1 cellular context compared by ENCODE assay signal in the genomic region with DNA sequence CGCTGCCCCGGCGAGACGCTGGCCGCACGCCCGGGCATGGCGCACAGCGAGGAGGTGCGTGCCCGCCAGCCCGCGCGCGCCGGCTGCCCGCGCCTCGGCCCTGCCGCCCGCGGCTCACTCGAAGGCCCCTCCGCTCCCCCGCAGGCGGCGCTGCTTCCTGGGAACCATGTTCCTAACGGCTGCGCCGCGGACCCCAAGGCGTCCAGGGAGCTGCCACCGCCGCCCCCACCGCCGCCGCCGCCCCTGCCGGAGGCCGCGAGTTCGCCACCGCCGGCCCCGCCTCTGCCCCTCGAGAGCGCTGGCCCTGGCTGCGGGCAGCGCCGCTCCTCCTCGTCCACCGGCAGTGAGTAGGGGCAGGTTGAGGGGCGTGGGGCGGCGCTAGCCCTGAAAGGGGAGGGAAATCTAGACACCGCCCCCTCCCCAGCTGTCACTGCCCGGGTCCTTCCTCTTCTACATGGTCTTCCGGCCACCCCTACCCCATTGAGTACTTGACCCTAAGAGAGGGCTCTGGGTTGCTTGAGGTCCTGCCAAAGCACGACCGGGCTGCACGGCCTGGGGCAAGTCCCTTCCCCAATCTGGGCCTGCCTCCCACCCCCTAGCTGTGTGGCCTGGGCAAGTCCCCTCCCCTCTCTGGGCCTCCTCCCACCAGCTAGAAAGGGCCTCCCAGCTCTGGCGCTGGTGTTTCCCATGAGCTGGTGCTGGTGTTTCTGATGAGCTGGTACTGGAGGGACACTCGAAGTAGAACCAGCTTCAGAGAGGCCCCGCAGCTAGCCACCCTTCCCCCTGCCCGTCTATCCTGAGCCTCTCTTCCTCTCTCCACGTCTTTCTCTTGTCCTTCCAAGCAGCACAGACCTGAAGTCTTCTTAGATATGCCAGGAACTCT.
A peak's percentile ranks its signal among the peaks of the same experiment; 100 is the strongest.
TF ChIP-seq lines count a peak whose summit lies in the region.

No MANE protein-coding gene starts in this region.

TF ChIP-seq in HepG2, 621 proteins besides CTCF, POLR2A, EP300 and RAD21 (continued from another document and continues in another):
- no peak for TF ChIP-seq XBP1 (CRISPR knock-in tag; IDR thresholded peaks at IDR 0.05)
- 0 out of 2 replicates have a peak, but pooled peaks have one; percentile 49 for TF ChIP-seq ZSCAN31 (CRISPR knock-in tag; IDR thresholded peaks at IDR 0.05; ENCODE audit: low read depth)
- TF ChIP-seq, protein P1, sequence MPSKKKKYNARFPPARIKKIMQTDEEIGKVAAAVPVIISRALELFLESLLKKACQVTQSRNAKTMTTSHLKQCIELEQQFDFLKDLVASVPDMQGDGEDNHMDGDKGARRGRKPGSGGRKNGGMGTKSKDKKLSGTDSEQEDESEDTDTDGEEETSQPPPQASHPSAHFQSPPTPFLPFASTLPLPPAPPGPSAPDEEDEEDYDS (CRISPR knock-in tag; IDR thresholded peaks at IDR 0.05): peak; percentile 64; the same call in 1 of the 2 replicates
- TF ChIP-seq ZNF546 (CRISPR knock-in tag; conservative IDR thresholded peaks at IDR 0.05): no peak
- TF ChIP-seq TAF1 (CRISPR knock-in tag; IDR thresholded peaks at IDR 0.05): peak; percentile 4; the same call in 1 of the 2 replicates
- no peak for TF ChIP-seq TOE1 (CRISPR knock-in tag; IDR thresholded peaks at IDR 0.05)
- no peak; the same call in 1 of the 2 replicates for TF ChIP-seq SPEN (CRISPR knock-in tag; IDR thresholded peaks at IDR 0.05; ENCODE audit: low read depth)
- 0 out of 2 replicates have a peak, but pooled peaks have one; percentile 31 for TF ChIP-seq ZNF788 (CRISPR knock-in tag; IDR thresholded peaks at IDR 0.05; ENCODE audit: borderline replicate concordance)
- no peak for TF ChIP-seq AHR (CRISPR knock-in tag; IDR thresholded peaks at IDR 0.05)
- no peak for TF ChIP-seq MBD4 (IDR thresholded peaks at IDR 0.05; ENCODE audit: borderline replicate concordance, low read length)
- no peak for TF ChIP-seq AGO2 (optimal IDR thresholded peaks at IDR 0.05; ENCODE audit: low read depth, low read length)
- 0 out of 2 replicates have a peak, but pooled peaks have one; percentile 12 for TF ChIP-seq RARA (CRISPR knock-in tag; IDR thresholded peaks at IDR 0.05)
- no peak for TF ChIP-seq SIX1 (CRISPR knock-in tag; IDR thresholded peaks at IDR 0.05; ENCODE audit: borderline replicate concordance)
- TF ChIP-seq ZNF772 (CRISPR knock-in tag; IDR thresholded peaks at IDR 0.05): peak; percentile 70; the same call in 1 of the 2 replicates
- TF ChIP-seq, protein P2, sequence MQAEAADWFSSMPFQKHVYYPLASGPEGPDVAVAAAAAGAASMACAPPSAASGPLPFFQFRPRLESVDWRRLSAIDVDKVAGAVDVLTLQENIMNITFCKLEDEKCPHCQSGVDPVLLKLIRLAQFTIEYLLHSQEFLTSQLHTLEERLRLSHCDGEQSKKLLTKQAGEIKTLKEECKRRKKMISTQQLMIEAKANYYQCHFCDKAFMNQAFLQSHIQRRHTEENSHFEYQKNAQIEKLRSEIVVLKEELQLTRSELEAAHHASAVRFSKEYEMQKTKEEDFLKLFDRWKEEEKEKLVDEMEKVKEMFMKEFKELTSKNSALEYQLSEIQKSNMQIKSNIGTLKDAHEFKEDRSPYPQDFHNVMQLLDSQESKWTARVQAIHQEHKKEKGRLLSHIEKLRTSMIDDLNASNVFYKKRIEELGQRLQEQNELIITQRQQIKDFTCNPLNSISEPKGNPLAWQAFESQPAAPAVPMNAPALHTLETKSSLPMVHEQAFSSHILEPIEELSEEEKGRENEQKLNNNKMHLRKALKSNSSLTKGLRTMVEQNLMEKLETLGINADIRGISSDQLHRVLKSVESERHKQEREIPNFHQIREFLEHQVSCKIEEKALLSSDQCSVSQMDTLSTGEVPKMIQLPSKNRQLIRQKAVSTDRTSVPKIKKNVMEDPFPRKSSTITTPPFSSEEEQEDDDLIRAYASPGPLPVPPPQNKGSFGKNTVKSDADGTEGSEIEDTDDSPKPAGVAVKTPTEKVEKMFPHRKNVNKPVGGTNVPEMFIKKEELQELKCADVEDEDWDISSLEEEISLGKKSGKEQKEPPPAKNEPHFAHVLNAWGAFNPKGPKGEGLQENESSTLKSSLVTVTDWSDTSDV (CRISPR knock-in tag; IDR thresholded peaks at IDR 0.05): no peak
- TF ChIP-seq AGO1 (IDR thresholded peaks at IDR 0.05; ENCODE audit: low read depth, low read length, poor library complexity, severe bottlenecking): no peak
- peak; percentile 10; the same call in 1 of the 2 replicates for TF ChIP-seq IRF2 (CRISPR knock-in tag; IDR thresholded peaks at IDR 0.05)
- 0 out of 2 replicates have a peak, but pooled peaks have one; percentile 36 for TF ChIP-seq TOPORS (CRISPR knock-in tag; IDR thresholded peaks at IDR 0.05)
- TF ChIP-seq, protein P3, sequence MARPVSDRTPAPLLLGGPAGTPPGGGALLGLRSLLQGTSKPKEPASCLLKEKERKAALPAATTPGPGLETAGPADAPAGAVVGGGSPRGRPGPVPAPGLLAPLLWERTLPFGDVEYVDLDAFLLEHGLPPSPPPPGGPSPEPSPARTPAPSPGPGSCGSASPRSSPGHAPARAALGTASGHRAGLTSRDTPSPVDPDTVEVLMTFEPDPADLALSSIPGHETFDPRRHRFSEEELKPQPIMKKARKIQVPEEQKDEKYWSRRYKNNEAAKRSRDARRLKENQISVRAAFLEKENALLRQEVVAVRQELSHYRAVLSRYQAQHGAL (CRISPR knock-in tag; IDR thresholded peaks at IDR 0.05; ENCODE audit: not compliant biosample characterization): no peak
- no peak for TF ChIP-seq NFIC (IDR thresholded peaks at IDR 0.05; ENCODE audit: low read length)
- TF ChIP-seq, protein P4, sequence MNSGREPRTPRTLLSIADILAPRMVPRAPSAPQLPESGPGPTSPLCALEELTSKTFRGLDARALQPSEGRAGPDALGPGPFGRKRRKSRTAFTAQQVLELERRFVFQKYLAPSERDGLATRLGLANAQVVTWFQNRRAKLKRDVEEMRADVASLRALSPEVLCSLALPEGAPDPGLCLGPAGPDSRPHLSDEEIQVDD (CRISPR knock-in tag; IDR thresholded peaks at IDR 0.05; ENCODE audit: borderline replicate concordance): no peak
- TF ChIP-seq, protein P5, sequence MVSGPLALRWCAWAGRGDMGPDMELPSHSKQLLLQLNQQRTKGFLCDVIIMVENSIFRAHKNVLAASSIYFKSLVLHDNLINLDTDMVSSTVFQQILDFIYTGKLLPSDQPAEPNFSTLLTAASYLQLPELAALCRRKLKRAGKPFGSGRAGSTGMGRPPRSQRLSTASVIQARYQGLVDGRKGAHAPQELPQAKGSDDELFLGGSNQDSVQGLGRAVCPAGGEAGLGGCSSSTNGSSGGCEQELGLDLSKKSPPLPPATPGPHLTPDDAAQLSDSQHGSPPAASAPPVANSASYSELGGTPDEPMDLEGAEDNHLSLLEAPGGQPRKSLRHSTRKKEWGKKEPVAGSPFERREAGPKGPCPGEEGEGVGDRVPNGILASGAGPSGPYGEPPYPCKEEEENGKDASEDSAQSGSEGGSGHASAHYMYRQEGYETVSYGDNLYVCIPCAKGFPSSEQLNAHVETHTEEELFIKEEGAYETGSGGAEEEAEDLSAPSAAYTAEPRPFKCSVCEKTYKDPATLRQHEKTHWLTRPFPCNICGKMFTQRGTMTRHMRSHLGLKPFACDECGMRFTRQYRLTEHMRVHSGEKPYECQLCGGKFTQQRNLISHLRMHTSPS (CRISPR knock-in tag; IDR thresholded peaks at IDR 0.05; ENCODE audit: low read depth): peak; percentile 28; the same call in 1 of the 2 replicates
- TF ChIP-seq ZNF558 (CRISPR knock-in tag; IDR thresholded peaks at IDR 0.05; ENCODE audit: borderline replicate concordance): peak; percentile 71; the same call in 1 of the 2 replicates
- TF ChIP-seq ZFP90 (CRISPR knock-in tag; IDR thresholded peaks at IDR 0.05; ENCODE audit: borderline replicate concordance): 0 out of 2 replicates have a peak, but pooled peaks have one; percentile 25
- no peak for TF ChIP-seq HIVEP1 (CRISPR knock-in tag; IDR thresholded peaks at IDR 0.05)
- no peak for TF ChIP-seq ZNF136 (CRISPR knock-in tag; IDR thresholded peaks at IDR 0.05; ENCODE audit: low read depth)
- no peak for TF ChIP-seq CHCHD3 (CRISPR knock-in tag; IDR thresholded peaks at IDR 0.05)
- TF ChIP-seq, protein P6, sequence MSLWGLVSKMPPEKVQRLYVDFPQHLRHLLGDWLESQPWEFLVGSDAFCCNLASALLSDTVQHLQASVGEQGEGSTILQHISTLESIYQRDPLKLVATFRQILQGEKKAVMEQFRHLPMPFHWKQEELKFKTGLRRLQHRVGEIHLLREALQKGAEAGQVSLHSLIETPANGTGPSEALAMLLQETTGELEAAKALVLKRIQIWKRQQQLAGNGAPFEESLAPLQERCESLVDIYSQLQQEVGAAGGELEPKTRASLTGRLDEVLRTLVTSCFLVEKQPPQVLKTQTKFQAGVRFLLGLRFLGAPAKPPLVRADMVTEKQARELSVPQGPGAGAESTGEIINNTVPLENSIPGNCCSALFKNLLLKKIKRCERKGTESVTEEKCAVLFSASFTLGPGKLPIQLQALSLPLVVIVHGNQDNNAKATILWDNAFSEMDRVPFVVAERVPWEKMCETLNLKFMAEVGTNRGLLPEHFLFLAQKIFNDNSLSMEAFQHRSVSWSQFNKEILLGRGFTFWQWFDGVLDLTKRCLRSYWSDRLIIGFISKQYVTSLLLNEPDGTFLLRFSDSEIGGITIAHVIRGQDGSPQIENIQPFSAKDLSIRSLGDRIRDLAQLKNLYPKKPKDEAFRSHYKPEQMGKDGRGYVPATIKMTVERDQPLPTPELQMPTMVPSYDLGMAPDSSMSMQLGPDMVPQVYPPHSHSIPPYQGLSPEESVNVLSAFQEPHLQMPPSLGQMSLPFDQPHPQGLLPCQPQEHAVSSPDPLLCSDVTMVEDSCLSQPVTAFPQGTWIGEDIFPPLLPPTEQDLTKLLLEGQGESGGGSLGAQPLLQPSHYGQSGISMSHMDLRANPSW (CRISPR knock-in tag; IDR thresholded peaks at IDR 0.05; ENCODE audit: borderline replicate concordance): no peak
- TF ChIP-seq, protein P7, sequence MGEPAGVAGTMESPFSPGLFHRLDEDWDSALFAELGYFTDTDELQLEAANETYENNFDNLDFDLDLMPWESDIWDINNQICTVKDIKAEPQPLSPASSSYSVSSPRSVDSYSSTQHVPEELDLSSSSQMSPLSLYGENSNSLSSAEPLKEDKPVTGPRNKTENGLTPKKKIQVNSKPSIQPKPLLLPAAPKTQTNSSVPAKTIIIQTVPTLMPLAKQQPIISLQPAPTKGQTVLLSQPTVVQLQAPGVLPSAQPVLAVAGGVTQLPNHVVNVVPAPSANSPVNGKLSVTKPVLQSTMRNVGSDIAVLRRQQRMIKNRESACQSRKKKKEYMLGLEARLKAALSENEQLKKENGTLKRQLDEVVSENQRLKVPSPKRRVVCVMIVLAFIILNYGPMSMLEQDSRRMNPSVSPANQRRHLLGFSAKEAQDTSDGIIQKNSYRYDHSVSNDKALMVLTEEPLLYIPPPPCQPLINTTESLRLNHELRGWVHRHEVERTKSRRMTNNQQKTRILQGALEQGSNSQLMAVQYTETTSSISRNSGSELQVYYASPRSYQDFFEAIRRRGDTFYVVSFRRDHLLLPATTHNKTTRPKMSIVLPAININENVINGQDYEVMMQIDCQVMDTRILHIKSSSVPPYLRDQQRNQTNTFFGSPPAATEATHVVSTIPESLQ (CRISPR knock-in tag; conservative IDR thresholded peaks at IDR 0.05): no peak
- TF ChIP-seq, protein P8, sequence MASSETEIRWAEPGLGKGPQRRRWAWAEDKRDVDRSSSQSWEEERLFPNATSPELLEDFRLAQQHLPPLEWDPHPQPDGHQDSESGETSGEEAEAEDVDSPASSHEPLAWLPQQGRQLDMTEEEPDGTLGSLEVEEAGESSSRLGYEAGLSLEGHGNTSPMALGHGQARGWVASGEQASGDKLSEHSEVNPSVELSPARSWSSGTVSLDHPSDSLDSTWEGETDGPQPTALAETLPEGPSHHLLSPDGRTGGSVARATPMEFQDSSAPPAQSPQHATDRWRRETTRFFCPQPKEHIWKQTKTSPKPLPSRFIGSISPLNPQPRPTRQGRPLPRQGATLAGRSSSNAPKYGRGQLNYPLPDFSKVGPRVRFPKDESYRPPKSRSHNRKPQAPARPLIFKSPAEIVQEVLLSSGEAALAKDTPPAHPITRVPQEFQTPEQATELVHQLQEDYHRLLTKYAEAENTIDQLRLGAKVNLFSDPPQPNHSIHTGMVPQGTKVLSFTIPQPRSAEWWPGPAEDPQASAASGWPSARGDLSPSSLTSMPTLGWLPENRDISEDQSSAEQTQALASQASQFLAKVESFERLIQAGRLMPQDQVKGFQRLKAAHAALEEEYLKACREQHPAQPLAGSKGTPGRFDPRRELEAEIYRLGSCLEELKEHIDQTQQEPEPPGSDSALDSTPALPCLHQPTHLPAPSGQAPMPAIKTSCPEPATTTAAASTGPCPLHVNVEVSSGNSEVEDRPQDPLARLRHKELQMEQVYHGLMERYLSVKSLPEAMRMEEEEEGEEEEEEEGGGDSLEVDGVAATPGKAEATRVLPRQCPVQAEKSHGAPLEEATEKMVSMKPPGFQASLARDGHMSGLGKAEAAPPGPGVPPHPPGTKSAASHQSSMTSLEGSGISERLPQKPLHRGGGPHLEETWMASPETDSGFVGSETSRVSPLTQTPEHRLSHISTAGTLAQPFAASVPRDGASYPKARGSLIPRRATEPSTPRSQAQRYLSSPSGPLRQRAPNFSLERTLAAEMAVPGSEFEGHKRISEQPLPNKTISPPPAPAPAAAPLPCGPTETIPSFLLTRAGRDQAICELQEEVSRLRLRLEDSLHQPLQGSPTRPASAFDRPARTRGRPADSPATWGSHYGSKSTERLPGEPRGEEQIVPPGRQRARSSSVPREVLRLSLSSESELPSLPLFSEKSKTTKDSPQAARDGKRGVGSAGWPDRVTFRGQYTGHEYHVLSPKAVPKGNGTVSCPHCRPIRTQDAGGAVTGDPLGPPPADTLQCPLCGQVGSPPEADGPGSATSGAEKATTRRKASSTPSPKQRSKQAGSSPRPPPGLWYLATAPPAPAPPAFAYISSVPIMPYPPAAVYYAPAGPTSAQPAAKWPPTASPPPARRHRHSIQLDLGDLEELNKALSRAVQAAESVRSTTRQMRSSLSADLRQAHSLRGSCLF (CRISPR knock-in tag; IDR thresholded peaks at IDR 0.05; ENCODE audit: borderline replicate concordance): no peak
